ENCODE assay signal across 1 cellular context in genomic region chr9:673264-673965, GRCh38.
TF ChIP-seq lines count a peak whose summit lies in the region.

No MANE protein-coding gene starts in this region.

TF ChIP-seq in HepG2, 621 proteins besides CTCF, POLR2A, EP300 and RAD21 (continued from another document and continues in another):
- TF ChIP-seq MTF2 (CRISPR knock-in tag; IDR thresholded peaks at IDR 0.05; ENCODE audit: borderline replicate concordance) (no peak), RNF2 (conservative IDR thresholded peaks at IDR 0.05; ENCODE audit: low read depth) (no peak), TMF1 (CRISPR knock-in tag; IDR thresholded peaks at IDR 0.05; ENCODE audit: low read depth) (0 out of 2 replicates have a peak, but pooled peaks have one; percentile 21), JUNB (CRISPR knock-in tag; IDR thresholded peaks at IDR 0.05; ENCODE audit: borderline replicate concordance) (no peak), FOXP4 (CRISPR knock-in tag; IDR thresholded peaks at IDR 0.05) (peak; percentile 73), KMT2B (CRISPR knock-in tag; IDR thresholded peaks at IDR 0.05) (no peak), ZNF619 (CRISPR knock-in tag; IDR thresholded peaks at IDR 0.05) (no peak), NR0B2 (CRISPR knock-in tag; IDR thresholded peaks at IDR 0.05) (no peak), ZFP91 (CRISPR knock-in tag; IDR thresholded peaks at IDR 0.05; ENCODE audit: borderline replicate concordance) (no peak), ZNF841 (CRISPR knock-in tag; IDR thresholded peaks at IDR 0.05; ENCODE audit: borderline replicate concordance) (no peak), MATR3 (CRISPR knock-in tag; IDR thresholded peaks at IDR 0.05) (no peak), STAT5B (CRISPR knock-in tag; IDR thresholded peaks at IDR 0.05) (no peak), ZBTB37 (CRISPR knock-in tag; IDR thresholded peaks at IDR 0.05) (no peak), ZNF362 (CRISPR knock-in tag; IDR thresholded peaks at IDR 0.05; ENCODE audit: borderline replicate concordance) (no peak), REL (CRISPR knock-in tag; conservative IDR thresholded peaks at IDR 0.05) (no peak), ZHX1 (CRISPR knock-in tag; IDR thresholded peaks at IDR 0.05; ENCODE audit: low read depth) (no peak), STAT6 (CRISPR knock-in tag; IDR thresholded peaks at IDR 0.05; ENCODE audit: borderline replicate concordance) (no peak), ZZZ3 (CRISPR knock-in tag; IDR thresholded peaks at IDR 0.05; ENCODE audit: borderline replicate concordance) (no peak), ZNF414 (CRISPR knock-in tag; IDR thresholded peaks at IDR 0.05) (no peak), KLF11 (CRISPR knock-in tag; IDR thresholded peaks at IDR 0.05) (no peak), SMAD1 (CRISPR knock-in tag; IDR thresholded peaks at IDR 0.05; ENCODE audit: borderline replicate concordance, low read depth) (no peak), ZNF12 (CRISPR knock-in tag; IDR thresholded peaks at IDR 0.05) (no peak), REXO4 (CRISPR knock-in tag; IDR thresholded peaks at IDR 0.05; ENCODE audit: borderline replicate concordance) (no peak), NFIC (IDR thresholded peaks at IDR 0.05; ENCODE audit: low read length) (no peak), NFRKB (IDR thresholded peaks at IDR 0.05) (no peak), HHEX (CRISPR knock-in tag; IDR thresholded peaks at IDR 0.05) (0 out of 2 replicates have a peak, but pooled peaks have one; percentile 25), ZFP82 (CRISPR knock-in tag; IDR thresholded peaks at IDR 0.05; ENCODE audit: borderline replicate concordance) (no peak), HNF4A (CRISPR knock-in tag; IDR thresholded peaks at IDR 0.05) (peak; percentile 59; the same call in 1 of the 2 replicates), ZNF709 (CRISPR knock-in tag; IDR thresholded peaks at IDR 0.05) (no peak), ARID5B (CRISPR knock-in tag; IDR thresholded peaks at IDR 0.05) (0 out of 2 replicates have a peak, but pooled peaks have one; percentile 35), ZNF263 (CRISPR knock-in tag; IDR thresholded peaks at IDR 0.05) (no peak), CHCHD3 (CRISPR knock-in tag; IDR thresholded peaks at IDR 0.05) (no peak), ATF4 (CRISPR knock-in tag; IDR thresholded peaks at IDR 0.05) (no peak), MAX (IDR thresholded peaks at IDR 0.05) (peak; percentile 51), ZNF605 (CRISPR knock-in tag; IDR thresholded peaks at IDR 0.05) (0 out of 2 replicates have a peak, but pooled peaks have one; percentile 36), ZBTB46 (CRISPR knock-in tag; IDR thresholded peaks at IDR 0.05; ENCODE audit: borderline replicate concordance) (0 out of 2 replicates have a peak, but pooled peaks have one; percentile 35), ZNF207 (IDR thresholded peaks at IDR 0.05; ENCODE audit: borderline replicate concordance) (no peak), CEBPG (CRISPR knock-in tag; IDR thresholded peaks at IDR 0.05) (peak; percentile 53), ZNF607 (CRISPR knock-in tag; IDR thresholded peaks at IDR 0.05; ENCODE audit: borderline replicate concordance) (no peak), ZBTB20 (CRISPR knock-in tag; IDR thresholded peaks at IDR 0.05; ENCODE audit: borderline replicate concordance, low read depth) (0 out of 2 replicates have a peak, but pooled peaks have one; percentile 37), PCBP1 (IDR thresholded peaks at IDR 0.05; ENCODE audit: borderline replicate concordance, low read depth, low read length) (no peak), ZNF562 (CRISPR knock-in tag; IDR thresholded peaks at IDR 0.05; ENCODE audit: borderline replicate concordance) (no peak)
